1 cellular context compared by ENCODE assay signal in the genomic region with DNA sequence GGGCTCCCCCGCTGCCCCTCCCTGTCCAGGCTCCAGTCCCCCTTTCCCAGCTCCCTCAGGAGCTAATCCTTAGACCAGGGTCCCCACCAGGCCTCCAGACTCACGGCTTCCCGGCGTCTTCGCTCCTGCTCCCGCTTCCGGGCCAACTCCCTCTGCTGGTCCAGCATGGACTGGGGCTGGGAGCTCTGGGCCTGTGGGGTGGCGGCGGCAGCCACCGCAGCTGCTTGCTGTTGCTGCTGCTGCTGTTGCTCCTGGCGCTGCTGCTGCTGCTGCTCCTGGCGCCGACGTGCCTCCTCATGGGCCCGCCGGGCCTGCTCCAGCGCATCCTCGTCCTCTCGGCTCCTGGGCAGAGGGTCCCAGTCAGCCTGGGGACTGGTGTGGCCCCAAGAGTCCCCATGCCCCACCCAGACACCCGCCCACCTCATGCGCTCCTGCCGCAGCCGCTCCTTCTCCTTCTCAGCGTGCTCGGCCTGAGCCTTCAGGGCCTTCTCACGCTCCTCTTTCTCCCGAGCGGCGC.
TF ChIP-seq lines count a peak whose summit lies in the region.

No MANE protein-coding gene starts in this region.

TF ChIP-seq in GM23338, 12 proteins besides CTCF, POLR2A, EP300 and RAD21 (continued from another document):
- no peak for TF ChIP-seq ZNF462 (CRISPR knock-in tag; IDR thresholded peaks at IDR 0.05)
